1 cellular context compared by ENCODE assay signal in genomic region chr20:50153153-50153499, GRCh38.
TF ChIP-seq lines count a peak whose summit lies in the region.

No MANE protein-coding gene starts in this region.

TF ChIP-seq in GM12878, 131 proteins besides CTCF, POLR2A, EP300 and RAD21:
- TF ChIP-seq NR2C1 (IDR thresholded peaks at IDR 0.05) (no peak), ZNF384 (IDR thresholded peaks at IDR 0.05; ENCODE audit: borderline replicate concordance, low read depth, low read length) (no peak), RBBP5 (conservative IDR thresholded peaks at IDR 0.05) (no peak), HDAC6 (IDR thresholded peaks at IDR 0.05; ENCODE audit: unreplicated experiment) (no peak), EED (IDR thresholded peaks at IDR 0.05; ENCODE audit: low read depth) (no peak), RB1 (IDR thresholded peaks at IDR 0.05; ENCODE audit: borderline replicate concordance) (no peak), ZBTB40 (IDR thresholded peaks at IDR 0.05; ENCODE audit: borderline replicate concordance) (no peak), RUNX3 (IDR thresholded peaks at IDR 0.05; ENCODE audit: low read length) (peak; percentile 65; the same call in 1 of the 2 replicates)
